8 cellular contexts compared by ENCODE assay signal in the genomic region with DNA sequence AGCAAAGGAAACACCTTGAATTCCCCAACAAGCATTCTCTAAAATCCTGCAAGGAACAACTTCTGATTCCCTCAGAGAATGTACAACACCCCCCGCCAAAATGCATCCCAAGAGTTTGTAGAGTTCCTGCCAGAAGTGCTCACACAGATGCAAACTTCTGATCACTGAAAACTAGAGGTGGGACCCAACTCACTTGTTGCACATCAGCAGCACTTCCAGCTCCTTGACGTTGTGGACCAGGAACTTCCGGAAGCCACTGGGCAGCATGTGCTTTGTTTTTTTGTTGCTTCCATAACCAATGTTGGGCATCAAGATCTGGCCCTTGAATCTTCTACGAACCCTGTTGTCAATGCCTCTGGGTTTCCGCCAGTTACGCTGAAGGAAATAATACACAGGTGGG. TPM values are rescaled to one million over a fixed set of nuclear protein-coding genes. Genes with fewer than 3 reads are reported as not detected.
DNase-seq lines count a peak whose midpoint lies in the region; ATAC-seq, FAIRE-seq and TF ChIP-seq lines count a peak whose summit lies in the region.
"Not testable (repeated sequence)": the region's sequence is repeated elsewhere in the genome, so short reads cannot be mapped to it uniquely, and the experiment has no call there.

No MANE protein-coding gene starts in this region.

- peaks cover 76% of the 10 kb centered on the region for H3K36me3 Mint-ChIP-seq in CD4-positive, alpha-beta T cell (ENCODE audit: low read depth)
- H3K36me3 Mint-ChIP-seq in activated CD4-positive, alpha-beta memory T cell treated with anti-CD3 and anti-CD28 coated beads for 36 hours = peaks cover 69% of the 10 kb centered on the region
- peaks cover 46% of the 10 kb centered on the region for H3K36me3 Mint-ChIP-seq in astrocyte (ENCODE audit: low read depth, unreplicated experiment)
- peaks cover 5 to 67% (median 21%) of the 10 kb centered on the region in 3 donors for H3K36me3 Mint-ChIP-seq in naive thymus-derived CD8-positive, alpha-beta T cell
- H3K36me3 Mint-ChIP-seq in stimulated activated memory B cell treated with anti-CD40 and anti-IgM and Interleukin-4, amounts not matched to agents 10 μg/mL and 1 μg/mL and 100 μg/mL, for 72 hours = peaks cover 64% of the 10 kb centered on the region

- FAIRE-seq in astrocyte (lab: Jason Lieb, UNC) = not testable (repeated sequence)

- H3K27ac Mint-ChIP-seq in CD4-positive, alpha-beta T cell = peak overlapping the region; percentile 99
- peak overlapping the region; percentile 98 for H3K27ac Mint-ChIP-seq in activated CD4-positive, alpha-beta memory T cell treated with anti-CD3 and anti-CD28 coated beads for 36 hours
- not testable (repeated sequence) for H3K27ac Mint-ChIP-seq in astrocyte (ENCODE audit: unreplicated experiment)
- H3K27ac Mint-ChIP-seq in naive thymus-derived CD8-positive, alpha-beta T cell = peak overlapping the region in 9 of 10 donors; percentile 23 to 100 (median 73)
- peak overlapping the region; percentile 99 for H3K27ac Mint-ChIP-seq in stimulated activated memory B cell treated with anti-CD40 and anti-IgM and Interleukin-4, amounts not matched to agents 10 μg/mL and 1 μg/mL and 100 μg/mL, for 72 hours

- ATAC-seq in CD4-positive, alpha-beta T cell (ENCODE audit: poor library complexity); naive thymus-derived CD8-positive, alpha-beta T cell; stimulated activated memory B cell treated with anti-CD40 and anti-IgM and Interleukin-4, amounts not matched to agents 10 μg/mL and 1 μg/mL and 100 μg/mL, for 72 hours: not testable (repeated sequence)

- H3K79me2 ChIP-seq in OCI-LY7 (ENCODE audit: insufficient read depth, low read depth, low read length) = peaks cover 52% of the 10 kb centered on the region
- H3K79me2 ChIP-seq in astrocyte (ENCODE audit: insufficient read depth, low read length) = peaks cover 62% of the 10 kb centered on the region

- peak overlapping the region; percentile 100 for H3K4me3 ChIP-seq in OCI-LY7 (ENCODE audit: low read depth, low read length, poor library complexity, severe bottlenecking)
- H3K4me3 ChIP-seq in astrocyte (ENCODE audit: insufficient read depth, low read depth, low read length) = peak overlapping the region; percentile 99
- peak overlapping the region; percentile 100 for H3K4me3 ChIP-seq in fibroblast of mammary gland (ENCODE audit: control insufficient read depth, low read depth, low read length)

- H2AFZ ChIP-seq in OCI-LY7 (ENCODE audit: low read length); astrocyte (ENCODE audit: low read depth, low read length): not testable (repeated sequence)

- H3K9me3 ChIP-seq in CD4-positive, alpha-beta T cell (ENCODE audit: control insufficient read depth, low read length); OCI-LY7 (ENCODE audit: low read length); astrocyte (ENCODE audit: insufficient read depth, low read depth, low read length): not testable (repeated sequence)

- POLR2A ChIA-PET in CD4-positive, alpha-beta T cell (lab: Charles Lee) = interaction anchor here (2.9 kb wide), 1 partner anchor 9 kb away, joined by 12 read pairs; no protein-coding TSS in a partner anchor
- POLR2A ChIA-PET in HEK293T (lab: Yijun Ruan, JAX); OCI-LY7 (lab: Charles Lee): not testable (repeated sequence)
- POLR2A ChIA-PET in activated CD4-positive, alpha-beta memory T cell treated with anti-CD3 and anti-CD28 coated beads for 36 hours (lab: Charles Lee) = interaction anchor here (0.5 kb wide), 1 partner anchor 112 kb away, joined by 3 read pairs; no protein-coding TSS in a partner anchor
- POLR2A ChIA-PET in naive thymus-derived CD8-positive, alpha-beta T cell (lab: Charles Lee) = interaction anchor here (0.6 to 0.8 kb wide), 2 partner anchors 8 to 210 kb away, joined by 4 to 7 read pairs; no protein-coding TSS in a partner anchor

- H3K36me3 ChIP-seq in OCI-LY7 (ENCODE audit: insufficient read depth, low read length) (peaks cover 70% of the 10 kb centered on the region), astrocyte (ENCODE audit: insufficient read depth, low read length) (peaks cover 56% of the 10 kb centered on the region)

- H3K9ac ChIP-seq in astrocyte (ENCODE audit: low read length) = peak overlapping the region; percentile 98

- H3K4me1 Mint-ChIP-seq in CD4-positive, alpha-beta T cell (ENCODE audit: low read depth) = peaks cover 55% of the 10 kb centered on the region
- peaks cover 45% of the 10 kb centered on the region for H3K4me1 Mint-ChIP-seq in activated CD4-positive, alpha-beta memory T cell treated with anti-CD3 and anti-CD28 coated beads for 36 hours (ENCODE audit: low read depth)
- peaks cover 38% of the 10 kb centered on the region for H3K4me1 Mint-ChIP-seq in astrocyte (ENCODE audit: low read depth, unreplicated experiment)
- H3K4me1 Mint-ChIP-seq in naive thymus-derived CD8-positive, alpha-beta T cell = peaks cover 20 to 49% (median 46%) of the 10 kb centered on the region in 4 donors
- H3K4me1 Mint-ChIP-seq in stimulated activated memory B cell treated with anti-CD40 and anti-IgM and Interleukin-4, amounts not matched to agents 10 μg/mL and 1 μg/mL and 100 μg/mL, for 72 hours = peaks cover 52% of the 10 kb centered on the region

- CTCF ChIA-PET in CD4-positive, alpha-beta T cell (lab: Charles Lee) = interaction anchor here (3.4 kb wide), 1 partner anchor 30 kb away, joined by 29 read pairs; no protein-coding TSS in a partner anchor
- CTCF ChIA-PET in HEK293T (lab: Yijun Ruan, JAX) = interaction anchor here (0.7 kb wide), 1 partner anchor 36 kb away, joined by 6 read pairs; no protein-coding TSS in a partner anchor
- CTCF ChIA-PET in OCI-LY7 (lab: Charles Lee; ENCODE audit: unreplicated experiment); activated CD4-positive, alpha-beta memory T cell treated with anti-CD3 and anti-CD28 coated beads for 36 hours (lab: Charles Lee): not testable (repeated sequence)

- TF ChIP-seq CTCF in CD4-positive, alpha-beta T cell (IDR thresholded peaks at IDR 0.05); OCI-LY7 (conservative IDR thresholded peaks at IDR 0.05; ENCODE audit: low read length); astrocyte (IDR thresholded peaks at IDR 0.05; ENCODE audit: insufficient read depth, low read depth, low read length); fibroblast of mammary gland (conservative IDR thresholded peaks at IDR 0.05; ENCODE audit: control insufficient read depth, insufficient read depth, low read depth, low read length): not testable (repeated sequence)

- H3K4me1 ChIP-seq in OCI-LY7 (ENCODE audit: insufficient read depth, low read length, poor library complexity, severe bottlenecking) (peaks cover 44% of the 10 kb centered on the region), astrocyte (ENCODE audit: insufficient read depth, low read length) (peaks cover 25% of the 10 kb centered on the region)

- H3K9me2 ChIP-seq in OCI-LY7 (ENCODE audit: insufficient read depth, low read length) = not testable (repeated sequence)

- H3K4me2 ChIP-seq in OCI-LY7 (ENCODE audit: low read length) (peak overlapping the region; percentile 70), astrocyte (ENCODE audit: low read length) (peak overlapping the region; percentile 98)

- not testable (repeated sequence) for DNase-seq in CD4-positive, alpha-beta T cell; HEK293T (ENCODE audit: extremely low spot score); OCI-LY7 (ENCODE audit: low spot score); activated CD4-positive, alpha-beta memory T cell treated with anti-CD3 and anti-CD28 coated beads for 36 hours; astrocyte (ENCODE audit: low read depth); fibroblast of mammary gland (ENCODE audit: low read depth); naive thymus-derived CD8-positive, alpha-beta T cell

- BruUV-seq in OCI-LY7 (replicated peaks; lab: Mats Ljungman, UMichigan) = not testable (repeated sequence)

- H3K4me3 Mint-ChIP-seq in CD4-positive, alpha-beta T cell = peak overlapping the region; percentile 93
- H3K4me3 Mint-ChIP-seq in activated CD4-positive, alpha-beta memory T cell treated with anti-CD3 and anti-CD28 coated beads for 36 hours = peak overlapping the region; percentile 93
- H3K4me3 Mint-ChIP-seq in astrocyte (ENCODE audit: unreplicated experiment) = peak overlapping the region; percentile 99
- H3K4me3 Mint-ChIP-seq in naive thymus-derived CD8-positive, alpha-beta T cell = peak overlapping the region; percentile 16 to 98 (median 96)
- peak overlapping the region; percentile 93 for H3K4me3 Mint-ChIP-seq in stimulated activated memory B cell treated with anti-CD40 and anti-IgM and Interleukin-4, amounts not matched to agents 10 μg/mL and 1 μg/mL and 100 μg/mL, for 72 hours

- H3K27me3 ChIP-seq in CD4-positive, alpha-beta T cell (ENCODE audit: control insufficient read depth, insufficient read depth, low read length); astrocyte (ENCODE audit: insufficient read depth, low read length): not testable (repeated sequence)

- intact Hi-C loops in CD4-positive, alpha-beta T cell (cut with DNase I, micrococcal nuclease) = loop anchor here in 1 of 2 experiments (10.0 kb wide), 1 partner anchor 284 kb away; a partner anchor contains a TSS
- intact Hi-C loops in OCI-LY7 (cut with micrococcal nuclease; ENCODE audit: unreplicated experiment); activated CD4-positive, alpha-beta memory T cell treated with anti-CD3 and anti-CD28 coated beads for 36 hours (cut with micrococcal nuclease): not testable (repeated sequence)

- H3K27me3 Mint-ChIP-seq in CD4-positive, alpha-beta T cell; activated CD4-positive, alpha-beta memory T cell treated with anti-CD3 and anti-CD28 coated beads for 36 hours; astrocyte (ENCODE audit: low read depth, unreplicated experiment); naive thymus-derived CD8-positive, alpha-beta T cell; stimulated activated memory B cell treated with anti-CD40 and anti-IgM and Interleukin-4, amounts not matched to agents 10 μg/mL and 1 μg/mL and 100 μg/mL, for 72 hours: not testable (repeated sequence)

- not testable (repeated sequence) for H3K27ac ChIP-seq in CD4-positive, alpha-beta T cell (ENCODE audit: low read depth, low read length); OCI-LY7 (ENCODE audit: low read depth, low read length, poor library complexity, severe bottlenecking); astrocyte (ENCODE audit: low read depth, low read length)

- H4K20me1 ChIP-seq in OCI-LY7 (ENCODE audit: insufficient read depth, low read length) = peaks cover 50% of the 10 kb centered on the region
- peaks cover 67% of the 10 kb centered on the region for H4K20me1 ChIP-seq in astrocyte (ENCODE audit: insufficient read depth, low read length)

- not testable (repeated sequence) for H3K9me3 Mint-ChIP-seq in CD4-positive, alpha-beta T cell; activated CD4-positive, alpha-beta memory T cell treated with anti-CD3 and anti-CD28 coated beads for 36 hours; astrocyte (ENCODE audit: unreplicated experiment); naive thymus-derived CD8-positive, alpha-beta T cell; stimulated activated memory B cell treated with anti-CD40 and anti-IgM and Interleukin-4, amounts not matched to agents 10 μg/mL and 1 μg/mL and 100 μg/mL, for 72 hours

RNA-seq across cellular contexts. Expression of a gene that starts 2.2 kb away (rescaled TPM):
- total RNA-seq in CD4-positive, alpha-beta T cell = 1,000 to 10,000 TPM; 4,308 to 4,667 TPM
- total RNA-seq in OCI-LY7 (2014; rRNA removed; shearing (Covaris generic)) = 3,339 and 3,717 TPM in 2 replicates
- total RNA-seq in OCI-LY7 (2022) = 2,099 and 2,324 TPM in 2 replicates
- total RNA-seq in activated CD4-positive, alpha-beta memory T cell treated with anti-CD3 and anti-CD28 coated beads for 36 hours = 1,000 to 10,000 TPM; 2,505 to 2,560 TPM
- total RNA-seq in astrocyte = 1,349 and 1,479 TPM in 2 replicates
- 1,000 to 10,000 TPM; 4,123 to 4,303 TPM for total RNA-seq in naive thymus-derived CD8-positive, alpha-beta T cell
- 1,000 to 10,000 TPM; 4,376 to 5,220 (median 4,420) TPM for polyA plus RNA-seq in naive thymus-derived CD8-positive, alpha-beta T cell

RNA-seq across cellular contexts. Expression of a gene that starts 42.7 kb away (rescaled TPM):
- total RNA-seq in CD4-positive, alpha-beta T cell = 1 to 10 TPM; 3.5 to 6.0 TPM
- 8.9 and 11.0 TPM in 2 replicates for total RNA-seq in OCI-LY7 (2014; rRNA removed; shearing (Covaris generic))
- 4.0 and 4.1 TPM in 2 replicates for total RNA-seq in OCI-LY7 (2022)
- 1 to 10 TPM; 1.2 to 1.6 TPM for total RNA-seq in activated CD4-positive, alpha-beta memory T cell treated with anti-CD3 and anti-CD28 coated beads for 36 hours
- 3.8 and 4.6 TPM in 2 replicates for total RNA-seq in astrocyte
- 1 to 10 TPM; 4.1 to 4.3 TPM for total RNA-seq in naive thymus-derived CD8-positive, alpha-beta T cell
- polyA plus RNA-seq in naive thymus-derived CD8-positive, alpha-beta T cell = 1 to 10 TPM; 1.8 to 3.6 (median 2.6) TPM
